ENCODE assay signal across 8 cellular contexts in the genomic region with DNA sequence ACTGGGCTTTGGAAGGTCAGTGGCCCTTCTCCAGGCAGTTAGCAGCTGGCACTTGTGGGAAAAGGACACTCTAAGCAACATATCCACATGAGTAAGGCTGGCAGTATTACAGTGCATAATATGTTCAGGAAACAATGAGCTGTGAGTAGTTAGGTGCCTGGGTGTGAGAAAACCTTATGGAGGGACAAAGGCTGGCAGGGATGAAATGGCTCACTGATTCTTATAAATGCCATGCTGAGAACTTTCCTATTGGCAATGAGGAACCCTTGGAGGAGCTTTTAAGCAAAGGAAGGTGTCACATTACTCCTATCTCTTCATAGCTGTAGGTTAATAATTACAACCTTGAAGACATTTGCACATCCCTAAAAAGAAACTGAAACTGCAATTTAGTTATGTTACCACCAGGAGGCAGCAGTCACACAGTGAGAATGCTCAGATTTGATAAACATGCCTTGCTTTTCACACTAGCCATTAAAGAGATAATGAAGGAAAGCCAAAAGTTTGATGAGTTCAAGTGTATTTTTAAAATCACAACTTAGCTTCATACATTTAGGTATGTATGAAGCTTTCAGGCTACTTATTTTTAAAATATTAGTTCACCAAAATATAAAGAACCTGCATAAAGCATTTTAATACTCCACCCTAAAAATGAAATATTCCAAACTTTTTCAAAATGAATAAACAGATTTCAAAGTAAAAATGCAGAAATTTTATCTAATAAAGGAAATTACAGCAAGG.
DNase-seq lines count a peak whose midpoint lies in the region; ATAC-seq and TF ChIP-seq lines count a peak whose summit lies in the region.

No MANE protein-coding gene starts in this region.

- TF ChIP-seq CTCF in AG09319 (IDR thresholded peaks at IDR 0.05; ENCODE audit: low read depth, low read length) = peak; percentile 18
- peak; percentile 69 for TF ChIP-seq CTCF in GM13976 (IDR thresholded peaks at IDR 0.05; ENCODE audit: borderline replicate concordance, control extremely low read depth, extremely low read depth, insufficient read depth, missing control alignments)

- in situ Hi-C loops in GM13976 (cut with MboI; ENCODE audit: low sequenced_read_pairs, unreplicated experiment) = no loop called here

- no peak for DNase-seq in AG09319 (ENCODE audit: extremely low read depth, low read depth)
- peak; percentile 65 for DNase-seq in GM13976 (ENCODE audit: low spot score)
- peak; percentile 7 for DNase-seq in SW480 (ENCODE audit: low spot score)
- DNase-seq in iPS-NIHi7 (ENCODE audit: extremely low spot score) = peak; percentile 40
- DNase-seq in NCI-H2227 (lab: John Stamatoyannopoulos, UW; ENCODE audit: unreplicated experiment) = no peak
- no peak for DNase-seq in NCI-H2107 (lab: John Stamatoyannopoulos, UW)
- DNase-seq in activated gamma-delta T cell (lab: John Stamatoyannopoulos, UW) = no peak

- ATAC-seq in HG02588 (IDR thresholded peaks at IDR 0.05; ENCODE audit: unreplicated experiment) = no peak

Comparison
In these comparisons a context has a peak if more than half of its experiments do, and no peak if none do; other contexts are left out.
1. DNase-seq: peak in GM13976 (single experiment), SW480 (single experiment) and iPS-NIHi7 (single experiment); none in AG09319 (single experiment), NCI-H2227 (single experiment), NCI-H2107 (single experiment) and activated gamma-delta T cell (single experiment).